ENCODE assay signal across 10 cellular contexts in genomic region chr12:3432176-3432742, GRCh38. TPM values are rescaled to one million over a fixed set of nuclear protein-coding genes. Genes with fewer than 3 reads are reported as not detected.
DNase-seq lines count a peak whose midpoint lies in the region; ATAC-seq, FAIRE-seq and TF ChIP-seq lines count a peak whose summit lies in the region.
"Had no signal": no experiment of that assay in that cellular context is flagged by ENCODE, and none has a peak within 500 bp of the region (broad histone marks: within the 10 kb centered on the region; RNA-seq: fewer than 3 reads in every experiment).

No MANE protein-coding gene starts in this region.

- no peaks in the 10 kb centered on the region for H3K36me3 Mint-ChIP-seq in activated T-cell treated with anti-CD3 and anti-CD28 coated beads, Interleukin-2, amount 50 U/mL, for 4 hours (ENCODE audit: insufficient read depth)
- peaks cover 3% of the 10 kb centered on the region in 2 donors for H3K36me3 Mint-ChIP-seq in activated T-cell treated with anti-CD3 and anti-CD28 coated beads, Interleukin-2, amount 50 U/mL, for 72 hours (ENCODE audit: insufficient read depth in 2 of 2)
- H3K36me3 Mint-ChIP-seq: memory B cell had no signal

- no peaks in the 10 kb centered on the region for H3K9me3 ChIP-seq in stomach

- H3K27me3 ChIP-seq in stomach, result peaks cover 0 to 9% (median 0%) of the 10 kb centered on the region in 3 donors

- intact Hi-C loops in stomach (cut with DNase I; ENCODE audit: low total_unique reads), result no loop called here

- H3K4me3 ChIP-seq in stomach, result no peak overlapping the region

- H3K4me3 Mint-ChIP-seq in activated T-cell treated with anti-CD3 and anti-CD28 coated beads, Interleukin-2, amount 50 U/mL, for 4 hours, result peak overlapping the region; percentile 7
- H3K4me3 Mint-ChIP-seq in activated T-cell treated with anti-CD3 and anti-CD28 coated beads, Interleukin-2, amount 50 U/mL, for 72 hours, result peak overlapping the region in 1 of 2 donors; percentile 2
- H3K4me3 Mint-ChIP-seq: memory B cell had no signal

- no peak for DNase-seq in activated T-cell treated with anti-CD3 and anti-CD28 coated beads, Interleukin-2, amount 50 U/mL, for 4 hours
- DNase-seq in activated T-cell treated with anti-CD3 and anti-CD28 coated beads, Interleukin-2, amount 50 U/mL, for 72 hours, result no peak
- peak; percentile 83 for DNase-seq in OCI-M1 (lab: John Stamatoyannopoulos, UW)
- peak; percentile 3 for DNase-seq in fibroblast of peridontal ligament (ENCODE audit: extremely low read depth)
- DNase-seq in stomach, result no peak
- no peak for DNase-seq in HuH-7.5 (ENCODE audit: low spot score)
- no peak for DNase-seq in H54 (ENCODE audit: insufficient read length, low spot score)

- no peak for TF ChIP-seq EP300 in stomach (IDR thresholded peaks at IDR 0.05)

- 49 to 65% (median 56%) methylated on average over 7 of the region's 7 CpGs for WGBS in stomach, 5 donors

- FAIRE-seq in H54 (lab: Jason Lieb, UNC), result no peak

- peaks cover 11% of the 10 kb centered on the region for H3K4me1 Mint-ChIP-seq in activated T-cell treated with anti-CD3 and anti-CD28 coated beads, Interleukin-2, amount 50 U/mL, for 4 hours (ENCODE audit: low read depth)
- H3K4me1 Mint-ChIP-seq in activated T-cell treated with anti-CD3 and anti-CD28 coated beads, Interleukin-2, amount 50 U/mL, for 72 hours (ENCODE audit: low read depth), result peaks cover 15% of the 10 kb centered on the region

- peaks cover 17% of the 10 kb centered on the region for H3K9me3 Mint-ChIP-seq in activated T-cell treated with anti-CD3 and anti-CD28 coated beads, Interleukin-2, amount 50 U/mL, for 4 hours
- H3K9me3 Mint-ChIP-seq in activated T-cell treated with anti-CD3 and anti-CD28 coated beads, Interleukin-2, amount 50 U/mL, for 72 hours, result peaks cover 2 to 4% of the 10 kb centered on the region in 2 donors

- TF ChIP-seq POLR2A in stomach (IDR thresholded peaks at IDR 0.05) (no peak), H54 (IDR thresholded peaks at IDR 0.05; ENCODE audit: low read depth, low read length) (no peak)

- no peak for ATAC-seq in activated T-cell treated with anti-CD3 and anti-CD28 coated beads, Interleukin-2, amount 50 U/mL, for 4 hours
- ATAC-seq in activated T-cell treated with anti-CD3 and anti-CD28 coated beads, Interleukin-2, amount 50 U/mL, for 72 hours (replicated peaks in 1 of 2), result no peak
- no peak for ATAC-seq in HG03025 (IDR thresholded peaks at IDR 0.05; ENCODE audit: low FRiP score, unreplicated experiment)

- no peaks in the 10 kb centered on the region for H3K36me3 ChIP-seq in stomach

- H3K27ac ChIP-seq in stomach, result peak overlapping the region in 4 of 5 donors; percentile 54 to 75 (median 65)

- peaks cover 0 to 12% (median 4%) of the 10 kb centered on the region in 4 donors for H3K4me1 ChIP-seq in stomach

- H3K27me3 Mint-ChIP-seq in activated T-cell treated with anti-CD3 and anti-CD28 coated beads, Interleukin-2, amount 50 U/mL, for 4 hours (ENCODE audit: low read depth), result peaks cover 6% of the 10 kb centered on the region
- H3K27me3 Mint-ChIP-seq in activated T-cell treated with anti-CD3 and anti-CD28 coated beads, Interleukin-2, amount 50 U/mL, for 72 hours (ENCODE audit: low read depth), result peaks cover 4% of the 10 kb centered on the region

- no peak for TF ChIP-seq CTCF in stomach (IDR thresholded peaks at IDR 0.05)

- H3K27ac Mint-ChIP-seq in activated T-cell treated with anti-CD3 and anti-CD28 coated beads, Interleukin-2, amount 50 U/mL, for 72 hours, result no peak overlapping the region
- H3K27ac Mint-ChIP-seq: memory B cell had no signal

RNA-seq across cellular contexts. Expression of gene PRMT8, which starts 58.7 kb away (rescaled TPM):
- not detected for total RNA-seq in activated T-cell treated with anti-CD3 and anti-CD28 coated beads, Interleukin-2, amount 50 U/mL, for 4 hours
- total RNA-seq in activated T-cell treated with anti-CD3 and anti-CD28 coated beads, Interleukin-2, amount 50 U/mL, for 72 hours, result not detected
- total RNA-seq in stomach, result not detected
- not detected for polyA plus RNA-seq in stomach
- total RNA-seq: skeletal muscle tissue had no signal

Comparison
In these comparisons a context has a peak if more than half of its experiments do, and no peak if none do; other contexts are left out.
1. DNase-seq: peak in OCI-M1 (single experiment) and fibroblast of peridontal ligament (single experiment); none in activated T-cell treated with anti-CD3 and anti-CD28 coated beads, Interleukin-2, amount 50 U/mL, for 4 hours (single experiment), activated T-cell treated with anti-CD3 and anti-CD28 coated beads, Interleukin-2, amount 50 U/mL, for 72 hours (0 of 2), stomach (single experiment), HuH-7.5 (single experiment) and H54 (single experiment).